In genomic region chr1:203325418-203326091, GRCh38 we compare ENCODE assay signal across 8 cellular contexts. TPM values are rescaled to one million over a fixed set of nuclear protein-coding genes. Genes with fewer than 3 reads are reported as not detected.
DNase-seq lines count a peak whose midpoint lies in the region; ATAC-seq and TF ChIP-seq lines count a peak whose summit lies in the region.

No MANE protein-coding gene starts in this region.

- no peaks in the 10 kb centered on the region for H3K79me2 ChIP-seq in Karpas-422 (ENCODE audit: low read length)
- no peaks in the 10 kb centered on the region for H3K79me2 ChIP-seq in osteoblast (ENCODE audit: insufficient read depth, low read length)

- H3K36me3 ChIP-seq in Karpas-422 (ENCODE audit: insufficient read depth, low read length) = no peaks in the 10 kb centered on the region
- H3K36me3 ChIP-seq in right atrium auricular region = no peaks in the 10 kb centered on the region
- H3K36me3 ChIP-seq in osteoblast (ENCODE audit: insufficient read depth, low read length) = no peaks in the 10 kb centered on the region

- in situ Hi-C loops in ACHN (cut with HindIII; ENCODE audit: low pct_ligation_motif_present, low pct_unique_long_range_greater_than_20kb, low sequenced_read_pairs) = no loop called here

- H3K4me1 ChIP-seq in Karpas-422 (ENCODE audit: low read length) = peaks cover 83% of the 10 kb centered on the region
- peaks cover 0 to 74% of the 10 kb centered on the region in 2 donors for H3K4me1 ChIP-seq in right atrium auricular region
- peaks cover 8% of the 10 kb centered on the region for H3K4me1 ChIP-seq in osteoblast (ENCODE audit: insufficient read depth, low read length)

- H3K36me3 Mint-ChIP-seq in stimulated activated effector memory CD8-positive, alpha-beta T cell treated with anti-CD3 and anti-CD28 coated beads, Interleukin-12 subunit alpha, Interleukin-12 subunit beta, amount 100 ng/mL, for 72 hours = peaks cover 18% of the 10 kb centered on the region

- H2AFZ ChIP-seq in Karpas-422 (ENCODE audit: low read length) (no peak overlapping the region), osteoblast (ENCODE audit: low read length) (no peak overlapping the region)

- H3K4me3 Mint-ChIP-seq in stimulated activated effector memory CD8-positive, alpha-beta T cell treated with anti-CD3 and anti-CD28 coated beads, Interleukin-12 subunit alpha, Interleukin-12 subunit beta, amount 100 ng/mL, for 72 hours = peak overlapping the region; percentile 79

- H3K4me3 ChIP-seq in Karpas-422 (ENCODE audit: low read length) = peak overlapping the region; percentile 72
- no peak overlapping the region for H3K4me3 ChIP-seq in right atrium auricular region
- no peak overlapping the region for H3K4me3 ChIP-seq in osteoblast (ENCODE audit: insufficient read depth, low read length)

- H3K4me2 ChIP-seq in Karpas-422 (ENCODE audit: low read depth, low read length, poor library complexity, severe bottlenecking) = peak overlapping the region; percentile 98
- no peak overlapping the region for H3K4me2 ChIP-seq in osteoblast (ENCODE audit: insufficient read depth, low read length)

- DNase-seq in C1 segment of cervical spinal cord (lab: John Stamatoyannopoulos, UW) = peak in 11 of 14 donors; percentile 41 to 88 (median 71)
- DNase-seq in Karpas-422 = peak; percentile 89
- DNase-seq in SKM-1 treated with dmso at 0.1 percent for 144 hours (lab: John Stamatoyannopoulos, UW; ENCODE audit: unreplicated experiment) = peak; percentile 70
- peak; percentile 85 for DNase-seq in right atrium auricular region (ENCODE audit: low spot score)
- DNase-seq in stimulated activated effector memory CD8-positive, alpha-beta T cell treated with anti-CD3 and anti-CD28 coated beads, Interleukin-12 subunit alpha, Interleukin-12 subunit beta, amount 100 ng/mL, for 72 hours (ENCODE audit: low spot score in 2 of 2) = no peak
- DNase-seq in osteoblast (ENCODE audit: insufficient read length, low spot score, missing footprints) = no peak
- no peak for DNase-seq in ACHN
- no peak for DNase-seq in COLO829 (ENCODE audit: low spot score)

- H3K27ac ChIP-seq in Karpas-422 (ENCODE audit: low read length) (peak overlapping the region; percentile 100), right atrium auricular region (peak overlapping the region; percentile 85 to 96), osteoblast (ENCODE audit: low read depth, low read length) (no peak overlapping the region)

- TF ChIP-seq CTCF in right atrium auricular region (IDR thresholded peaks at IDR 0.05) = no peak
- no peak for TF ChIP-seq CTCF in osteoblast (IDR thresholded peaks at IDR 0.05; ENCODE audit: extremely low read depth, low read depth, low read length)

- no peak for ATAC-seq in stimulated activated effector memory CD8-positive, alpha-beta T cell treated with anti-CD3 and anti-CD28 coated beads, Interleukin-12 subunit alpha, Interleukin-12 subunit beta, amount 100 ng/mL, for 72 hours

- H3K4me1 Mint-ChIP-seq in stimulated activated effector memory CD8-positive, alpha-beta T cell treated with anti-CD3 and anti-CD28 coated beads, Interleukin-12 subunit alpha, Interleukin-12 subunit beta, amount 100 ng/mL, for 72 hours = peaks cover 80% of the 10 kb centered on the region

- peak overlapping the region; percentile 95 for H3K9ac ChIP-seq in Karpas-422 (ENCODE audit: low read length)

- H3K9me2 ChIP-seq in Karpas-422 (replicated peaks; ENCODE audit: insufficient read depth, low read length) = no peaks in the 10 kb centered on the region

- no peaks in the 10 kb centered on the region for H3K9me3 Mint-ChIP-seq in stimulated activated effector memory CD8-positive, alpha-beta T cell treated with anti-CD3 and anti-CD28 coated beads, Interleukin-12 subunit alpha, Interleukin-12 subunit beta, amount 100 ng/mL, for 72 hours

- H3K9me3 ChIP-seq in Karpas-422 (ENCODE audit: low read length) (no peaks in the 10 kb centered on the region), right atrium auricular region (no peaks in the 10 kb centered on the region), osteoblast (ENCODE audit: low read depth, low read length) (no peaks in the 10 kb centered on the region)

- H3K27me3 ChIP-seq in Karpas-422 (ENCODE audit: low read length) = no peaks in the 10 kb centered on the region
- H3K27me3 ChIP-seq in right atrium auricular region = no peaks in the 10 kb centered on the region
- H3K27me3 ChIP-seq in osteoblast (ENCODE audit: insufficient read depth, low read length) = peaks cover 74% of the 10 kb centered on the region

- H4K20me1 ChIP-seq in Karpas-422 (ENCODE audit: insufficient read depth, low read depth, low read length) (no peaks in the 10 kb centered on the region), osteoblast (ENCODE audit: insufficient read depth, low read length) (no peaks in the 10 kb centered on the region)

- H3K27ac Mint-ChIP-seq in stimulated activated effector memory CD8-positive, alpha-beta T cell treated with anti-CD3 and anti-CD28 coated beads, Interleukin-12 subunit alpha, Interleukin-12 subunit beta, amount 100 ng/mL, for 72 hours = peak overlapping the region; percentile 83

RNA-seq across cellular contexts. Expression of gene BTG2, which starts 20.2 kb away (rescaled TPM):
- 245 and 258 TPM in 2 replicates for total RNA-seq in Karpas-422 (2014; rRNA removed; shearing (Covaris generic); ENCODE audit: low replicate concordance)
- 100 to 1,000 TPM; 132 to 254 TPM for total RNA-seq in right atrium auricular region
- 14.5 and 14.7 TPM in 2 replicates for total RNA-seq in osteoblast

RNA-seq across cellular contexts. Expression of gene FMOD, which starts 25.4 kb away (rescaled TPM):
- 2.2 and 3.6 TPM in 2 replicates for total RNA-seq in Karpas-422 (2014; rRNA removed; shearing (Covaris generic); ENCODE audit: low replicate concordance)
- total RNA-seq in right atrium auricular region (100 to 1,000 TPM in 1 of 2 donors, 10 to 100 TPM in 1; 34.2 to 122 TPM), osteoblast (2.9 and 5.9 TPM in 2 replicates)

Comparison
In these comparisons a context has a peak if more than half of its experiments do, and no peak if none do; other contexts are left out.
1. DNase-seq: peak in C1 segment of cervical spinal cord (11 of 14), Karpas-422 (single experiment), SKM-1 treated with dmso at 0.1 percent for 144 hours (single experiment) and right atrium auricular region (single experiment); none in stimulated activated effector memory CD8-positive, alpha-beta T cell treated with anti-CD3 and anti-CD28 coated beads, Interleukin-12 subunit alpha, Interleukin-12 subunit beta, amount 100 ng/mL, for 72 hours (0 of 2), osteoblast (single experiment), ACHN (single experiment) and COLO829 (single experiment).